20 cellular contexts compared by ENCODE assay signal in the genomic region with DNA sequence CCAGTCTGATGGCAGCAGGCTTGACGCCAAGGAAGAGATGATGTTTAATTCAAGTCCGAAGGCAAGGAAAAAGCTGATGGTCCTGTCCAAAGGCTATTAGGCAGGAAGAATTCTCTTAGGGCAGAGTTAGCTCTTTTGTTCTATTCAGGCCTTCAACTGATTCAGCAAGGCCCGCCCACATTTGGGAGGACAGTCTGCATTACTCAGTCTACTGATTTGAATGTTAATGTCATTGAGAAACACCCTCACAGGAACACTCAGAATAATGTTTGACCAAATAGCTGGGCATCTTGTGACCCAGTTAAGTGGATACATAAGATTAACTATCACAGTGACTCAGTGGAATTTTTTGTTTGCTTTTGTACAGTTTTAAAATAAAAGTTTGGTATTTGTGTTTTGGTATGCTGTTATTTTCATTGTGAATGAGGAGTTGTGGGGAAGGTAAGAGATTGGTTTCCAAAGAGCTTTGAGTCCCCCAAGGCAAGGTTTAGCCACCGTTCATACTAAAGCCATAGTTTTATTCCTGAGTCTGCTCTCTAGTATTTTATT. TPM values are rescaled to one million over a fixed set of nuclear protein-coding genes. Genes with fewer than 3 reads are reported as not detected.
DNase-seq lines count a peak whose midpoint lies in the region; ATAC-seq, FAIRE-seq and TF ChIP-seq lines count a peak whose summit lies in the region.
"Had no signal": no experiment of that assay in that cellular context is flagged by ENCODE, and none has a peak within 500 bp of the region (broad histone marks: within the 10 kb centered on the region; RNA-seq: fewer than 3 reads in every experiment).

No MANE protein-coding gene starts in this region.

- H3K4me3 ChIP-seq in fibroblast of the aortic adventitia (ENCODE audit: low read depth, low read length) (no peak overlapping the region), pancreas (no peak overlapping the region)
- H3K4me3 ChIP-seq: gastroesophageal sphincter had no signal

- ATAC-seq in stimulated activated naive CD8-positive, alpha-beta T cell treated with anti-CD3 and anti-CD28 coated beads, Interleukin-15, Interleukin-2, amounts not matched to agents 100 U/mL and 50 U/mL, for 24 hours, result no peak
- no peak for ATAC-seq in stimulated activated naive CD8-positive, alpha-beta T cell treated with anti-CD3 and anti-CD28 coated beads, Interleukin-15, amount 100 ng/mL, for 72 hours
- ATAC-seq in pancreas, result no peak
- ATAC-seq: gastroesophageal sphincter had no signal

- intact Hi-C loops in activated T-helper 1 cell treated with anti-CD3 and anti-CD28 coated beads, Interleukin-12 subunit alpha, Interleukin-12 subunit beta, Interleukin-2, Interleukin-4 antibody, amounts not matched to agents 30 ng/mL and 10 ng/mL and 1 ng/mL, durations not matched to agents 14 hours and 24 hours and 36 hours (cut with micrococcal nuclease), result loop anchor here (10.0 kb wide), 3 partner anchors 330 to 1940 kb away; partner anchors contain the start of genes BEST4, CFAP57, EBNA1BP2 and ELOVL1
- intact Hi-C loops in pancreas (cut with DNase I), result no loop called here
- intact Hi-C loops in posterior cingulate gyrus (cut with DNase I), result no loop called here

- H3K27me3 ChIP-seq in pancreas, result no peaks in the 10 kb centered on the region
- H3K27me3 ChIP-seq: BE2C, gastroesophageal sphincter had no signal

- 91 to 94% methylated on average over 4 of the region's 4 CpGs for WGBS in pancreas, 2 donors

- peaks cover 0 to 13% (median 8%) of the 10 kb centered on the region in 3 donors for H3K4me1 ChIP-seq in pancreas
- H3K4me1 ChIP-seq: BE2C had no signal

- H3K4me1 Mint-ChIP-seq in stimulated activated naive CD8-positive, alpha-beta T cell treated with anti-CD3 and anti-CD28 coated beads, Interleukin-15, amount 100 ng/mL, for 72 hours, result peaks cover 22% of the 10 kb centered on the region
- H3K4me1 Mint-ChIP-seq in activated T-helper 1 cell treated with anti-CD3 and anti-CD28 coated beads, Interleukin-12 subunit alpha, Interleukin-12 subunit beta, Interleukin-2, Interleukin-4 antibody, amounts not matched to agents 30 ng/mL and 10 ng/mL and 1 ng/mL, durations not matched to agents 14 hours and 24 hours and 36 hours (ENCODE audit: low read depth), result peaks cover 37% of the 10 kb centered on the region

- no peaks in the 10 kb centered on the region for H3K27me3 Mint-ChIP-seq in stimulated activated naive CD8-positive, alpha-beta T cell treated with anti-CD3 and anti-CD28 coated beads, Interleukin-15, amount 100 ng/mL, for 72 hours
- H3K27me3 Mint-ChIP-seq in activated T-helper 1 cell treated with anti-CD3 and anti-CD28 coated beads, Interleukin-12 subunit alpha, Interleukin-12 subunit beta, Interleukin-2, Interleukin-4 antibody, amounts not matched to agents 30 ng/mL and 10 ng/mL and 1 ng/mL, durations not matched to agents 14 hours and 24 hours and 36 hours (ENCODE audit: insufficient read depth), result no peaks in the 10 kb centered on the region
- H3K27me3 Mint-ChIP-seq: activated T-cell treated with anti-CD3 and anti-CD28 coated beads, Interleukin-2, amount 50 U/mL, for 24 hours had no signal

- H3K36me3 Mint-ChIP-seq in activated T-helper 1 cell treated with anti-CD3 and anti-CD28 coated beads, Interleukin-12 subunit alpha, Interleukin-12 subunit beta, Interleukin-2, Interleukin-4 antibody, amounts not matched to agents 30 ng/mL and 10 ng/mL and 1 ng/mL, durations not matched to agents 14 hours and 24 hours and 36 hours (ENCODE audit: low read depth), result peaks cover 9% of the 10 kb centered on the region

- no peak overlapping the region for H3K4me3 Mint-ChIP-seq in stimulated activated naive CD8-positive, alpha-beta T cell treated with anti-CD3 and anti-CD28 coated beads, Interleukin-15, amount 100 ng/mL, for 72 hours
- H3K4me3 Mint-ChIP-seq in activated T-helper 1 cell treated with anti-CD3 and anti-CD28 coated beads, Interleukin-12 subunit alpha, Interleukin-12 subunit beta, Interleukin-2, Interleukin-4 antibody, amounts not matched to agents 30 ng/mL and 10 ng/mL and 1 ng/mL, durations not matched to agents 14 hours and 24 hours and 36 hours, result peak overlapping the region; percentile 23
- H3K4me3 Mint-ChIP-seq: activated T-cell treated with anti-CD3 and anti-CD28 coated beads, Interleukin-2, amount 50 U/mL, for 24 hours had no signal

- no peaks in the 10 kb centered on the region for H3K9me3 ChIP-seq in pancreas
- H3K9me3 ChIP-seq: BE2C, gastroesophageal sphincter had no signal

- H3K9me3 Mint-ChIP-seq in stimulated activated naive CD8-positive, alpha-beta T cell treated with anti-CD3 and anti-CD28 coated beads, Interleukin-15, amount 100 ng/mL, for 72 hours, result peaks cover 0 to under 1% of the 10 kb centered on the region in 2 donors
- H3K9me3 Mint-ChIP-seq in activated T-helper 1 cell treated with anti-CD3 and anti-CD28 coated beads, Interleukin-12 subunit alpha, Interleukin-12 subunit beta, Interleukin-2, Interleukin-4 antibody, amounts not matched to agents 30 ng/mL and 10 ng/mL and 1 ng/mL, durations not matched to agents 14 hours and 24 hours and 36 hours, result no peaks in the 10 kb centered on the region
- H3K9me3 Mint-ChIP-seq: activated T-cell treated with anti-CD3 and anti-CD28 coated beads, Interleukin-2, amount 50 U/mL, for 24 hours had no signal

- H3K36me3 ChIP-seq in pancreas, result no peaks in the 10 kb centered on the region
- H3K36me3 ChIP-seq: BE2C had no signal

- DNase-seq in stimulated activated naive CD8-positive, alpha-beta T cell treated with anti-CD3 and anti-CD28 coated beads, Interleukin-15, Interleukin-2, amounts not matched to agents 100 U/mL and 50 U/mL, for 24 hours, result peak; percentile 21
- no peak for DNase-seq in stimulated activated naive CD8-positive, alpha-beta T cell treated with anti-CD3 and anti-CD28 coated beads, Interleukin-15, amount 100 ng/mL, for 72 hours
- DNase-seq in activated T-helper 1 cell treated with anti-CD3 and anti-CD28 coated beads, Interleukin-12 subunit alpha, Interleukin-12 subunit beta, Interleukin-2, Interleukin-4 antibody, amounts not matched to agents 30 ng/mL and 10 ng/mL and 1 ng/mL, durations not matched to agents 14 hours and 24 hours and 36 hours (ENCODE audit: low spot score), result no peak
- DNase-seq in fibroblast of the aortic adventitia (ENCODE audit: low read depth), result peak; percentile 19
- no peak for DNase-seq in urothelium cell line (ENCODE audit: low spot score)
- no peak for DNase-seq in anterior cingulate cortex (lab: John Stamatoyannopoulos, UW)
- DNase-seq in pancreas, result no peak
- DNase-seq in posterior cingulate gyrus, result no peak
- DNase-seq: activated T-cell treated with anti-CD3 and anti-CD28 coated beads, Interleukin-2, amount 50 U/mL, for 24 hours; amygdala; BE2C; cortex of kidney; DMS153; NCI-H1436 treated with DMSO at 0.1 percent for 48 hours; OCI-M1; stimulated activated CD4-positive, alpha-beta T cell treated with anti-CD3 and anti-CD28 coated beads, Interleukin-12 subunit alpha, Interleukin-12 subunit beta, amount 100 ng/mL, for 4 hours; SW 1271 had no signal

- H3K27ac Mint-ChIP-seq in stimulated activated naive CD8-positive, alpha-beta T cell treated with anti-CD3 and anti-CD28 coated beads, Interleukin-15, amount 100 ng/mL, for 72 hours, result no peak overlapping the region
- no peak overlapping the region for H3K27ac Mint-ChIP-seq in activated T-helper 1 cell treated with anti-CD3 and anti-CD28 coated beads, Interleukin-12 subunit alpha, Interleukin-12 subunit beta, Interleukin-2, Interleukin-4 antibody, amounts not matched to agents 30 ng/mL and 10 ng/mL and 1 ng/mL, durations not matched to agents 14 hours and 24 hours and 36 hours
- H3K27ac Mint-ChIP-seq: activated T-cell treated with anti-CD3 and anti-CD28 coated beads, Interleukin-2, amount 50 U/mL, for 24 hours had no signal

- FAIRE-seq in urothelium cell line (lab: Jason Lieb, UNC) (peak; percentile 17), pancreas (lab: Jason Lieb, UNC) (no peak)
- FAIRE-seq: H54 had no signal

- TF ChIP-seq CTCF in fibroblast of the aortic adventitia (IDR thresholded peaks at IDR 0.05; ENCODE audit: insufficient read depth, low read length) (no peak), pancreas (IDR thresholded peaks at IDR 0.05) (no peak)

- H3K27ac ChIP-seq in pancreas, result no peak overlapping the region
- H3K27ac ChIP-seq: gastroesophageal sphincter had no signal

RNA-seq across cellular contexts. Expression of gene ZNF691, which starts 1.7 kb away (rescaled TPM):
- 10.0 and 12.9 TPM in 2 replicates for total RNA-seq in activated T-helper 1 cell treated with anti-CD3 and anti-CD28 coated beads, Interleukin-12 subunit alpha, Interleukin-12 subunit beta, Interleukin-2, Interleukin-4 antibody, amounts not matched to agents 30 ng/mL and 10 ng/mL and 1 ng/mL, durations not matched to agents 14 hours and 24 hours and 36 hours
- total RNA-seq in fibroblast of the aortic adventitia (ENCODE audit: low replicate concordance) (7.2 and 7.4 TPM in 2 replicates), pancreas (1 to 10 TPM; 2.9 to 6.5 (median 4.4) TPM)
- polyA plus RNA-seq in pancreas, result 10 to 100 TPM in 1 of 2 donors, 1 to 10 TPM in 1; 7.8 to 11.0 TPM

RNA-seq across cellular contexts. Expression of gene SVBP, which starts 27.5 kb away (rescaled TPM):
- total RNA-seq in activated T-helper 1 cell treated with anti-CD3 and anti-CD28 coated beads, Interleukin-12 subunit alpha, Interleukin-12 subunit beta, Interleukin-2, Interleukin-4 antibody, amounts not matched to agents 30 ng/mL and 10 ng/mL and 1 ng/mL, durations not matched to agents 14 hours and 24 hours and 36 hours, result 6.4 and 8.2 TPM in 2 replicates
- total RNA-seq in fibroblast of the aortic adventitia (ENCODE audit: low replicate concordance), result 18.9 and 32.1 TPM in 2 replicates
- total RNA-seq in pancreas, result 1 to 10 TPM; 3.2 to 9.7 (median 5.1) TPM
- 10 to 100 TPM; 12.3 to 25.5 TPM for polyA plus RNA-seq in pancreas

RNA-seq across cellular contexts. Expression of gene ERMAP, which starts 27.7 kb away (rescaled TPM):
- total RNA-seq in activated T-helper 1 cell treated with anti-CD3 and anti-CD28 coated beads, Interleukin-12 subunit alpha, Interleukin-12 subunit beta, Interleukin-2, Interleukin-4 antibody, amounts not matched to agents 30 ng/mL and 10 ng/mL and 1 ng/mL, durations not matched to agents 14 hours and 24 hours and 36 hours, result 3.4 and 3.7 TPM in 2 replicates
- total RNA-seq in fibroblast of the aortic adventitia (ENCODE audit: low replicate concordance), result 9.3 and 16.3 TPM in 2 replicates
- total RNA-seq in pancreas, result 10 to 100 TPM in 1 of 6 donors, 1 to 10 TPM in 5; 7.0 to 11.2 (median 8.5) TPM
- 1 to 10 TPM; 4.8 to 9.2 TPM for polyA plus RNA-seq in pancreas

RNA-seq across cellular contexts. Expression of gene TMEM269, which starts 59.9 kb away (rescaled TPM):
- total RNA-seq in activated T-helper 1 cell treated with anti-CD3 and anti-CD28 coated beads, Interleukin-12 subunit alpha, Interleukin-12 subunit beta, Interleukin-2, Interleukin-4 antibody, amounts not matched to agents 30 ng/mL and 10 ng/mL and 1 ng/mL, durations not matched to agents 14 hours and 24 hours and 36 hours, result 0.12 and 0.29 TPM in 2 replicates
- 0.09 TPM in 1 of 2 replicates, not detected in the other for total RNA-seq in fibroblast of the aortic adventitia (ENCODE audit: low replicate concordance)
- under 1 TPM in 3 of 6 donors, not detected in 3; 0.18 to 0.35 (median 0.23) TPM for total RNA-seq in pancreas
- polyA plus RNA-seq in pancreas, result under 1 TPM in 1 of 2 donors, not detected in 1; 0.04 TPM
- total RNA-seq: posterior vena cava had no signal

Comparison
In these comparisons a context has a peak if more than half of its experiments do, and no peak if none do; other contexts are left out.
1. DNase-seq: peak in stimulated activated naive CD8-positive, alpha-beta T cell treated with anti-CD3 and anti-CD28 coated beads, Interleukin-15, Interleukin-2, amounts not matched to agents 100 U/mL and 50 U/mL, for 24 hours (single experiment) and fibroblast of the aortic adventitia (single experiment); none in stimulated activated naive CD8-positive, alpha-beta T cell treated with anti-CD3 and anti-CD28 coated beads, Interleukin-15, amount 100 ng/mL, for 72 hours (0 of 2), activated T-helper 1 cell treated with anti-CD3 and anti-CD28 coated beads, Interleukin-12 subunit alpha, Interleukin-12 subunit beta, Interleukin-2, Interleukin-4 antibody, amounts not matched to agents 30 ng/mL and 10 ng/mL and 1 ng/mL, durations not matched to agents 14 hours and 24 hours and 36 hours (single experiment), urothelium cell line (single experiment), anterior cingulate cortex (0 of 58), pancreas (0 of 6) and posterior cingulate gyrus (0 of 10).